Comparison of ENCODE assay signal across 1 cellular context in genomic region chr20:50904067-50904570, GRCh38.
TF ChIP-seq lines count a peak whose summit lies in the region.

No MANE protein-coding gene starts in this region.

TF ChIP-seq in GM23338, 12 proteins besides CTCF, POLR2A, EP300 and RAD21 (continued from another document):
- TF ChIP-seq CREB1 (CRISPR knock-in tag; IDR thresholded peaks at IDR 0.05; ENCODE audit: low read depth) = no peak
